ENCODE assay signal across 1 cellular context in the genomic region with DNA sequence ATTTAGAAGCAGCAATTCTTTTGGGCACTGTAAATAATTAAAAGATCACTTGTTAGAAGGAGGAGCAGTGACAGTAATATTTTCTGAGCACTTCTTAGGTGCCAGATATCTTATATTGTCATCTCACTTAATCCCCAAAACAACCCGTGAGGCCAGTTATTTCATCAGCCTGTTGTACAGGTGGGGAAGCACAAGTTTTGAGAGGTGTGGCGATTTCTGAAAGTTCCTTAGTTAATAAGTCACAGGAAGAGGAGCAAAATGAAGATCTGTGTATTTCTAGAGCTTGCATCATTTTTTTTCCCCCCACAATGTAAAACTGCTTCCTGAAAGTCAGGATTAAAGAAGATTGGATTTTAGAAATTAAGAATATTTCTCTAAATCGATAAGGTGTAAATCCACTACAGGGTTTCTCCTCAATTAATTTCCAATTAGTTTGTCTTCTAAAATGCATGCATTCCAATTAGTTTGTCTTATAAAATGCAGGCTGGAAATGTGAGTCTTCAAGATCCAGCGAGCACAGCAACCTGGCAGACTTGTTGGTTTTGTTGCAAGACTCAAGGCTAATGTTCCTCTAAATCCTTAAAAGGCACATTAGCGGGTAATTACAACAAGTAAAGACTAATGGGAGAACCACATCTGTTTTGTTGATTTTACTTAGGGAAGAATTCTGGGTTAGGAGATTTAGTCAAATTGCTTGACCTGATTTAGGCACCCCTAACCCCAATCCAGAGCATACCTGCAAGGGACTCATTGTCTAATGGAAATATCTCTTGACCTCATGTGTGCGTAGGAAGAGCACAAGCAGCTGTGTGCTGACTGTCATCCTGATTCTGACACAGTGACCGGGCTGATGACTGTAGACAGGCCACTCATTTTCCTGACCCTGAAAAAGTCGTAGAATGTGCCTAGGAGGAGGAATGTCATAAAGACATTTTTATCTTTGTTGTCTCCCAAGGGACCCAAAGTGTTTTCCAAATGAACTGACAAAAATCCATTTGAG.
TF ChIP-seq lines count a peak whose summit lies in the region.

No MANE protein-coding gene starts in this region.

TF ChIP-seq in H1, 55 proteins besides CTCF, POLR2A, EP300 and RAD21 (continued from another document):
- no peak for TF ChIP-seq GABPA (IDR thresholded peaks at IDR 0.05; ENCODE audit: borderline replicate concordance, insufficient read depth, low read length)
- TF ChIP-seq POU5F1 (IDR thresholded peaks at IDR 0.05; ENCODE audit: low read depth, low read length) = no peak
- no peak for TF ChIP-seq TAF7 (optimal IDR thresholded peaks at IDR 0.05; ENCODE audit: borderline replicate concordance, low read depth, low read length)
- TF ChIP-seq TBP (IDR thresholded peaks at IDR 0.05; ENCODE audit: low read depth, low read length) = no peak
- TF ChIP-seq JUN (IDR thresholded peaks at IDR 0.05; ENCODE audit: low read depth, low read length) = no peak
- no peak for TF ChIP-seq YY1 (IDR thresholded peaks at IDR 0.05; ENCODE audit: low read depth, low read length)
- TF ChIP-seq KDM5A (IDR thresholded peaks at IDR 0.05; ENCODE audit: low read length) = no peak
